In genomic region chr7:91288208-91288824, GRCh38 we compare ENCODE assay signal across 8 cellular contexts. TPM values are rescaled to one million over a fixed set of nuclear protein-coding genes. Genes with fewer than 3 reads are reported as not detected.
DNase-seq lines count a peak whose midpoint lies in the region; ATAC-seq and TF ChIP-seq lines count a peak whose summit lies in the region.

No MANE protein-coding gene starts in this region.

- TF ChIP-seq CTCF in AG04450 (IDR thresholded peaks at IDR 0.05; ENCODE audit: low read depth, low read length), result peak; percentile 10; the same call in 1 of the 2 replicates
- TF ChIP-seq CTCF in chondrocyte (IDR thresholded peaks at IDR 0.05), result peak; percentile 52
- no peak for TF ChIP-seq CTCF in nephron (IDR thresholded peaks at IDR 0.05; ENCODE audit: unreplicated experiment in 3 of 3)
- TF ChIP-seq CTCF in natural killer cell (IDR thresholded peaks at IDR 0.05), result no peak

- ATAC-seq in GM18867 (IDR thresholded peaks at IDR 0.05; ENCODE audit: unreplicated experiment) (peak; percentile 81), natural killer cell (no peak), GM18873 (IDR thresholded peaks at IDR 0.05; ENCODE audit: low FRiP score, unreplicated experiment) (no peak), GM21529 (IDR thresholded peaks at IDR 0.05; ENCODE audit: unreplicated experiment) (no peak)

- DNase-seq in AG04450 (ENCODE audit: low read depth, low spot score) (no peak), NAMALWA (ENCODE audit: low spot score) (peak; percentile 65), chondrocyte (ENCODE audit: low spot score) (no peak), natural killer cell (no peak)

- intact Hi-C loops in natural killer cell (cut with micrococcal nuclease), result no loop called here

- H3K9me3 ChIP-seq in AG04450 (ENCODE audit: control insufficient read depth, insufficient read depth, low read length), result no peaks in the 10 kb centered on the region

- H3K27me3 Mint-ChIP-seq in chondrocyte (ENCODE audit: low read depth) (no peaks in the 10 kb centered on the region), nephron (ENCODE audit: low read depth) (no peaks in the 10 kb centered on the region), natural killer cell (ENCODE audit: low read depth in 2 of 2) (no peaks in the 10 kb centered on the region)

- no peak overlapping the region for H3K27ac Mint-ChIP-seq in chondrocyte (ENCODE audit: unreplicated experiment)
- peak overlapping the region in 2 of 3 experiments; percentile 77 to 88 for H3K27ac Mint-ChIP-seq in nephron
- no peak overlapping the region for H3K27ac Mint-ChIP-seq in natural killer cell

- CTCF ChIA-PET in AG04450 (lab: Charles Lee), result interaction anchor here (0.6 to 1.8 kb wide), 6 partner anchors 11 to 205 kb away, joined by 3 to 8 read pairs (median 3); no protein-coding TSS in a partner anchor

- peaks cover 15% of the 10 kb centered on the region for H3K4me1 Mint-ChIP-seq in chondrocyte (ENCODE audit: low read depth)
- peaks cover 32% of the 10 kb centered on the region for H3K4me1 Mint-ChIP-seq in nephron
- H3K4me1 Mint-ChIP-seq in natural killer cell, result no peaks in the 10 kb centered on the region

- POLR2A ChIA-PET in AG04450 (lab: Yijun Ruan, JAX), result no interaction called here

- H3K27me3 ChIP-seq in AG04450 (ENCODE audit: control insufficient read depth, insufficient read depth, low read length), result peaks cover 6% of the 10 kb centered on the region

- H3K36me3 Mint-ChIP-seq in chondrocyte (ENCODE audit: low read depth), result no peaks in the 10 kb centered on the region
- no peaks in the 10 kb centered on the region for H3K36me3 Mint-ChIP-seq in nephron (ENCODE audit: low read depth)
- H3K36me3 Mint-ChIP-seq in natural killer cell, result no peaks in the 10 kb centered on the region

- H3K27ac ChIP-seq in AG04450 (ENCODE audit: low read depth, low read length), result no peak overlapping the region

- no peaks in the 10 kb centered on the region for H3K9me3 Mint-ChIP-seq in chondrocyte (ENCODE audit: low read depth)
- no peaks in the 10 kb centered on the region for H3K9me3 Mint-ChIP-seq in nephron
- no peaks in the 10 kb centered on the region for H3K9me3 Mint-ChIP-seq in natural killer cell

- H3K4me3 Mint-ChIP-seq in chondrocyte (ENCODE audit: unreplicated experiment) (no peak overlapping the region), nephron (no peak overlapping the region), natural killer cell (no peak overlapping the region)

- H3K4me3 ChIP-seq in AG04450 (ENCODE audit: low read depth, low read length), result no peak overlapping the region

RNA-seq across cellular contexts. Expression of gene FZD1, which starts 24.1 kb away (rescaled TPM):
- 9.6 TPM in 2 replicates for polyA plus RNA-seq in AG04450 (2011; rRNA removed)
- 10.3 and 11.7 TPM in 2 replicates for polyA minus RNA-seq in AG04450 (2011; rRNA and poly(A)+ RNA removed)
- total RNA-seq in chondrocyte (23.5 to 75.0 TPM (median 24.3 TPM) in 3 replicates), natural killer cell (under 1 TPM; 0.14 to 0.80 (median 0.65) TPM)

Comparison
In these comparisons a context has a peak if more than half of its experiments do, and no peak if none do; other contexts are left out.
1. CTCF ChIP-seq: peak in AG04450 (single experiment) and chondrocyte (single experiment); none in nephron (0 of 3) and natural killer cell (single experiment).
2. H3K27ac Mint-ChIP-seq: peak in nephron (2 of 3); none in chondrocyte (single experiment) and natural killer cell (0 of 2).
3. RNA of gene FZD1, which starts 24.1 kb away (total RNA-seq): 23.5 to 75.0 TPM in chondrocyte; 0.14 to 0.80 TPM in natural killer cell; every median in the first group is over 10 times any median in the second.